ENCODE assay signal across 8 cellular contexts in genomic region chr18:46334200-46334553, GRCh38.
DNase-seq lines count a peak whose midpoint lies in the region; ATAC-seq and TF ChIP-seq lines count a peak whose summit lies in the region.

No MANE protein-coding gene starts in this region.

- peak overlapping the region; percentile 99 for H3K27ac Mint-ChIP-seq in nephron progenitor cell

- TF ChIP-seq POLR2A in IMR-90 (IDR thresholded peaks at IDR 0.05; ENCODE audit: low read depth, low read length) (no peak), erythroblast (IDR thresholded peaks at IDR 0.05; ENCODE audit: low read length) (no peak)

- H3K9me3 ChIP-seq in IMR-90 (ENCODE audit: control insufficient read depth, insufficient read depth, low read length) (no peaks in the 10 kb centered on the region), ectodermal cell (ENCODE audit: control insufficient read depth, low read length) (no peaks in the 10 kb centered on the region)

- H4K20me1 ChIP-seq in IMR-90 (ENCODE audit: insufficient read depth, low read length): no peaks in the 10 kb centered on the region

- H3K4me3 Mint-ChIP-seq in nephron progenitor cell: peak overlapping the region; percentile 100

- peaks cover 60% of the 10 kb centered on the region for H3K4me1 Mint-ChIP-seq in nephron progenitor cell

- no peak overlapping the region for H3K4ac ChIP-seq in IMR-90 (ENCODE audit: low read depth, low read length)

- H3K23ac ChIP-seq in IMR-90 (ENCODE audit: low read depth, low read length): no peak overlapping the region

- CTCF ChIA-PET in IMR-90 (lab: Yijun Ruan, JAX): no interaction called here

- 0% methylated on average over 11 of the region's 45 CpGs; no CpG with 5 or more reads in 1 of the 2 experiments for WGBS in IMR-90 (ENCODE audit: extremely low coverage in 2 of 2, insufficient read length in 1 of 2), 2 experiments
- 0% methylated on average over 43 to 45 of the region's 45 CpGs for WGBS in ectodermal cell, 2 experiments

- no peak overlapping the region for H2AFZ ChIP-seq in IMR-90 (replicated peaks; ENCODE audit: low read length, poor library complexity)

- no peak overlapping the region for H4K5ac ChIP-seq in IMR-90 (ENCODE audit: low read depth, low read length)

- no peak overlapping the region for H2BK20ac ChIP-seq in IMR-90 (ENCODE audit: low read depth, low read length)

- H3K27ac ChIP-seq in IMR-90 (ENCODE audit: insufficient read depth, low read length): no peak overlapping the region
- no peak overlapping the region for H3K27ac ChIP-seq in ectodermal cell (ENCODE audit: insufficient read depth, low read depth, low read length, poor library complexity, severe bottlenecking)

- H3K79me1 ChIP-seq in IMR-90 (ENCODE audit: low read depth in 1 of 2, low read length in 2 of 2): no peaks in the 10 kb centered on the region

- H4K8ac ChIP-seq in IMR-90 (ENCODE audit: low read depth in 2 of 2, low read length in 2 of 2): no peak overlapping the region

- no peaks in the 10 kb centered on the region for H3K9me1 ChIP-seq in IMR-90 (ENCODE audit: insufficient read depth, low read length)

- no peak overlapping the region for H2AK9ac ChIP-seq in IMR-90 (replicated peaks; ENCODE audit: low read depth, low read length, poor library complexity)

- H3K4me2 ChIP-seq in IMR-90 (ENCODE audit: low read depth, low read length): no peak overlapping the region; the same call in 1 of the 2 replicates

- H3K9ac ChIP-seq in IMR-90 (ENCODE audit: low read depth, low read length): no peak overlapping the region

- H3K36me3 ChIP-seq in IMR-90 (ENCODE audit: control insufficient read depth, insufficient read depth, low read length): no peaks in the 10 kb centered on the region
- no peaks in the 10 kb centered on the region for H3K36me3 ChIP-seq in ectodermal cell (ENCODE audit: control insufficient read depth, insufficient read depth, low read length)

- H3K4me3 ChIP-seq in IMR-90 (ENCODE audit: insufficient read depth, low read depth, low read length): no peak overlapping the region
- H3K4me3 ChIP-seq in ectodermal cell (ENCODE audit: insufficient read depth, low read depth, low read length): peak overlapping the region; percentile 78

- DNase-seq in AG20443 (ENCODE audit: low spot score) (peak; percentile 28), IMR-90 (no peak), nephron progenitor cell (no peak), erythroblast (lab: John Stamatoyannopoulos, UW) (no peak), NCI-H524 treated with DMSO at 0.1 percent for 48 hours (lab: John Stamatoyannopoulos, UW) (no peak), HCEC 1CT (no peak)

- H3K4me1 ChIP-seq in IMR-90 (ENCODE audit: control insufficient read depth, insufficient read depth, low read length): no peaks in the 10 kb centered on the region
- peaks cover 50% of the 10 kb centered on the region for H3K4me1 ChIP-seq in ectodermal cell (ENCODE audit: control insufficient read depth, insufficient read depth, low read length)

- H2BK15ac ChIP-seq in IMR-90 (ENCODE audit: low read depth, low read length): no peak overlapping the region

- no peak for TF ChIP-seq RAD21 in IMR-90 (IDR thresholded peaks at IDR 0.05; ENCODE audit: low read length)

- no peak overlapping the region for H2BK120ac ChIP-seq in IMR-90 (ENCODE audit: low read depth, low read length)

- no TSS peak for BruUV-seq in IMR-90 (replicated peaks; lab: Mats Ljungman, UMichigan)

- H3K9me3 Mint-ChIP-seq in nephron progenitor cell: no peaks in the 10 kb centered on the region

- no peak overlapping the region for H3K18ac ChIP-seq in IMR-90 (ENCODE audit: low read depth, low read length)

- intact Hi-C loops in IMR-90 (cut with micrococcal nuclease): no loop called here

- no peaks in the 10 kb centered on the region for H3K36me3 Mint-ChIP-seq in nephron progenitor cell (ENCODE audit: low read depth)

- no peak overlapping the region for H4K91ac ChIP-seq in IMR-90 (ENCODE audit: insufficient read depth, low read depth, low read length)

- dilution Hi-C loops in IMR-90 (cut with HindIII; ENCODE audit: low sequenced_read_pairs, unreplicated experiment): no loop called here

- in situ Hi-C loops in IMR-90 (cut with MboI; ENCODE audit: low sequenced_read_pairs): no loop called here

- TF ChIP-seq CTCF in IMR-90 (conservative IDR thresholded peaks at IDR 0.05; ENCODE audit: low read depth, low read length) (no peak), nephron progenitor cell (IDR thresholded peaks at IDR 0.05) (no peak)

- peaks cover 24% of the 10 kb centered on the region for H3K27me3 Mint-ChIP-seq in nephron progenitor cell (ENCODE audit: low read depth, poor library complexity)

- no peak overlapping the region for H2BK5ac ChIP-seq in IMR-90 (ENCODE audit: low read depth, low read length, poor library complexity, severe bottlenecking)

- ATAC-seq in IMR-90 (ENCODE audit: low read depth) (0 out of 2 replicates have a peak, but pooled peaks have one; percentile 11), HG03025 (IDR thresholded peaks at IDR 0.05; ENCODE audit: low FRiP score, unreplicated experiment) (no peak)

- H2AK5ac ChIP-seq in IMR-90 (ENCODE audit: low read depth, low read length): no peak overlapping the region

- H3K27me3 ChIP-seq in IMR-90 (ENCODE audit: control insufficient read depth, insufficient read depth, low read length) (peaks cover 58% of the 10 kb centered on the region), ectodermal cell (ENCODE audit: control insufficient read depth, insufficient read depth, low read length, poor library complexity, severe bottlenecking) (peaks cover 8% of the 10 kb centered on the region)

- no peak overlapping the region for H3K56ac ChIP-seq in IMR-90 (ENCODE audit: extremely low read depth, insufficient read depth, low read length)

- POLR2A ChIA-PET in IMR-90 (lab: Charles Lee; ENCODE audit: unreplicated experiment): no interaction called here

- no peak overlapping the region for H3K14ac ChIP-seq in IMR-90 (replicated peaks; ENCODE audit: low read depth, low read length)

TF ChIP-seq in IMR-90, 13 proteins besides CTCF, POLR2A, EP300 and RAD21:
- no peak for TF ChIP-seq SMC3 (IDR thresholded peaks at IDR 0.05; ENCODE audit: low read depth, low read length)
